Comparison of ENCODE assay signal across 8 cellular contexts in the genomic region with DNA sequence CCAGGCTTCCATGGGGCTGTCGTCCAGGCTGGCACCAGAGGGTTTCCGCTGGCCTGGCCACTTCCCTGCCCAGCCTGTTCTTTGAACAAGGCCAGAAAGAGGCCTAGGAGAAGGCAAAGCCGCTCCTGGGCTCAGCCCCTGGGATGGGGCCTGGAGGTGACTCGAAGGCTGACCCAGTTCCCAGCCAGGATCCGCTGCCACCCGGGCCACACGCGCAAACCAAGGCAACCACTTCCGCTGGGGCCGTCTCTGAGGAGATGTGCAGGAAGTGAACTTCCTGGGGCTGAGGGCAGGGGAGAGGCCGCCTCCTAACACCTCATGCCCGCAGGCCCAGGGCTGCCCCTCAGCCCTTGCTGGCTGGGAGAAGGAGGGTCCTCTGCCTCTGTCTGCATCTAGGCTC. TPM values are rescaled to one million over a fixed set of nuclear protein-coding genes. Genes with fewer than 3 reads are reported as not detected.
DNase-seq lines count a peak whose midpoint lies in the region; ATAC-seq, FAIRE-seq and TF ChIP-seq lines count a peak whose summit lies in the region.

No MANE protein-coding gene starts in this region.

- no peaks in the 10 kb centered on the region for H3K9me2 ChIP-seq in GM23338 (ENCODE audit: insufficient read depth)

- no peaks in the 10 kb centered on the region for H3K4me1 ChIP-seq in colonic mucosa
- H3K4me1 ChIP-seq in GM23338 (ENCODE audit: insufficient read depth), result no peaks in the 10 kb centered on the region

- no peak overlapping the region for H3K9ac ChIP-seq in colonic mucosa (ENCODE audit: low read depth in 2 of 2, low read length in 2 of 2)

- no peaks in the 10 kb centered on the region for H3K79me2 ChIP-seq in GM23338 (replicated peaks; ENCODE audit: insufficient read depth)

- no peaks in the 10 kb centered on the region for H4K20me1 ChIP-seq in GM23338 (replicated peaks; ENCODE audit: insufficient read depth)

- no peak for TF ChIP-seq CTCF in colonic mucosa (IDR thresholded peaks at IDR 0.05)
- TF ChIP-seq CTCF in GM23338 (conservative IDR thresholded peaks at IDR 0.05; ENCODE audit: low read depth in 2 of 2), result no peak

- H3K4me3 Mint-ChIP-seq in GM23338, result no peak overlapping the region

- peaks cover 11% of the 10 kb centered on the region for H3K27me3 Mint-ChIP-seq in GM23338 (ENCODE audit: insufficient read depth, low read depth, poor library complexity)

- intact Hi-C loops in colonic mucosa (cut with DNase I), result no loop called here

- peaks cover 4% of the 10 kb centered on the region for H3K4me1 Mint-ChIP-seq in GM23338

- H2AFZ ChIP-seq in GM23338, result no peak overlapping the region

- H3K27ac Mint-ChIP-seq in GM23338, result no peak overlapping the region

- H3K4me3 ChIP-seq in colonic mucosa (no peak overlapping the region), GM23338 (no peak overlapping the region)

- no peaks in the 10 kb centered on the region for H3K36me3 Mint-ChIP-seq in GM23338 (ENCODE audit: low read depth)

- no peak overlapping the region for H3K4me2 ChIP-seq in GM23338

- H3K27ac ChIP-seq in colonic mucosa, result no peak overlapping the region
- H3K27ac ChIP-seq in GM23338 (ENCODE audit: low read depth), result no peak overlapping the region

- H3F3A ChIP-seq in GM23338 (replicated peaks; ENCODE audit: low read depth), result no peaks in the 10 kb centered on the region

- H3K9me3 Mint-ChIP-seq in GM23338, result no peaks in the 10 kb centered on the region; the same call in 2 of the 3 replicates

- H3K9me3 ChIP-seq in colonic mucosa, result no peaks in the 10 kb centered on the region

- peak; percentile 52 for DNase-seq in GM18507 (ENCODE audit: extremely low spot score, insufficient read length, low read depth)
- DNase-seq in activated CD4-positive, CD25-positive, alpha-beta regulatory T cell (lab: John Stamatoyannopoulos, UW), result peak; percentile 52 to 68 (median 61)
- DNase-seq in colonic mucosa, result peak; percentile 65
- DNase-seq in stimulated activated CD4-positive, alpha-beta T cell treated with anti-CD3 and anti-CD28 coated beads, Interleukin-1b, Interleukin-23, amount 100 ng/mL, for 4 hours (ENCODE audit: low read depth in 2 of 2), result peak; percentile 61 to 66
- DNase-seq in dedifferentiated amniotic fluid mesenchymal stem cell (ENCODE audit: extremely low spot score), result no peak
- DNase-seq in GM23338 (ENCODE audit: low spot score), result no peak
- DNase-seq in NCI-H1092 (lab: John Stamatoyannopoulos, UW), result no peak

- ATAC-seq in HG03108 (IDR thresholded peaks at IDR 0.05; ENCODE audit: unreplicated experiment) (peak; percentile 73), GM23338 (no peak)

- no peaks in the 10 kb centered on the region for H3K36me3 ChIP-seq in colonic mucosa
- H3K36me3 ChIP-seq in GM23338 (ENCODE audit: insufficient read depth), result no peaks in the 10 kb centered on the region

- FAIRE-seq in GM18507 (lab: Jason Lieb, UNC), result peak; percentile 92

- H3K27me3 ChIP-seq in colonic mucosa, result no peaks in the 10 kb centered on the region
- H3K27me3 ChIP-seq in GM23338 (ENCODE audit: insufficient read depth), result no peaks in the 10 kb centered on the region

TF ChIP-seq in GM23338, 12 proteins besides CTCF, POLR2A, EP300 and RAD21 (continues in another document):
- TF ChIP-seq EZH2 (IDR thresholded peaks at IDR 0.05; ENCODE audit: low read depth, unreplicated experiment) (no peak), EZH2phosphoT487 (IDR thresholded peaks at IDR 0.05; ENCODE audit: unreplicated experiment) (no peak), POLR2AphosphoS5 (IDR thresholded peaks at IDR 0.05; ENCODE audit: low read depth) (no peak), JUNB (IDR thresholded peaks at IDR 0.05; ENCODE audit: unreplicated experiment) (no peak), STAT1 (IDR thresholded peaks at IDR 0.05; ENCODE audit: unreplicated experiment) (no peak), NANOG (IDR thresholded peaks at IDR 0.05; ENCODE audit: borderline replicate concordance) (no peak), CREB1 (CRISPR knock-in tag; IDR thresholded peaks at IDR 0.05; ENCODE audit: low read depth) (no peak), ZNF114 (CRISPR knock-in tag; IDR thresholded peaks at IDR 0.05) (no peak), ZNF462 (CRISPR knock-in tag; IDR thresholded peaks at IDR 0.05) (no peak)

RNA-seq across cellular contexts. Expression of gene PLEKHF1, which starts 15.2 kb away (rescaled TPM):
- total RNA-seq in colonic mucosa, result 1 to 10 TPM; 2.8 to 3.4 TPM
- total RNA-seq in GM23338 (2014; rRNA removed; shearing (Covaris generic)), result 16.0 and 25.1 TPM in 2 replicates
- 10.1 and 12.1 TPM in 2 replicates for polyA plus RNA-seq in GM23338 (2016; fragmentation: Nextera tagmentation; extraction: Ambion mirVana)

RNA-seq across cellular contexts. Expression of gene C19orf12, which starts 34.6 kb away (rescaled TPM):
- 10 to 100 TPM; 15.2 to 15.3 TPM for total RNA-seq in colonic mucosa
- 13.0 and 17.2 TPM in 2 replicates for total RNA-seq in GM23338 (2014; rRNA removed; shearing (Covaris generic))
- polyA plus RNA-seq in GM23338 (2016; fragmentation: Nextera tagmentation; extraction: Ambion mirVana), result 8.4 and 11.4 TPM in 2 replicates

Comparison
In these comparisons a context has a peak if more than half of its experiments do, and no peak if none do; other contexts are left out.
1. DNase-seq: peak in GM18507 (single experiment), activated CD4-positive, CD25-positive, alpha-beta regulatory T cell (4 of 4), colonic mucosa (single experiment) and stimulated activated CD4-positive, alpha-beta T cell treated with anti-CD3 and anti-CD28 coated beads, Interleukin-1b, Interleukin-23, amount 100 ng/mL, for 4 hours (2 of 2); none in dedifferentiated amniotic fluid mesenchymal stem cell (single experiment), GM23338 (single experiment) and NCI-H1092 (single experiment).